Comparison of ENCODE assay signal across 15 cellular contexts in the genomic region with DNA sequence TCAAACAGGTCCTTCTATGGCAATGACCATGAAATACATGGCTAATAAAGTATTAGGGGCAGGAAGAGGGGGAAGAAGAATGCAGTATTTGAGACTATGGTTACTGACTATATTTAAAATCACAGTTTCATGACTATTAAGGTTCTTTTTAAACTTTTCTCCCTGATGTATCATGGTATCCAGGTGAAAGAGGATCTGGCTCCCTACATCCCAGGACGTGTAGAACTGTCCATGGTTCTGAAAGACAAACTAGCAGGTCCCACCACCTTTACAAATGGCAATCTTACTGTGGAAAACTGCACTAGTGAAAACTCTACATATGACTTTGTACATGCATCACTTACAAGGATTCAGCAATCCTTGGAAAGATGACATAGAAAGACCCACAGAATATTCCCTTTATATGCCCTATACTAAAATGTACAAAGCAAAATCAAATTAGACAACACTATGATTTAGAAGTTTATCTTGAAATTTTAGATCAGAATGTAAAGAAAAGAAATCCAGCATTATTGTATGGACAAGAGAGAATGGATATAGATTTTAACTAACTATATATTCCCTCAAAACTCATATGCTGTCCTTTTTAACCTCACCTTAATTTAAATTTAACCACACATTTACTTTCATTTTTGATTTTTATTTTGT. TPM values are rescaled to one million over a fixed set of nuclear protein-coding genes. Genes with fewer than 3 reads are reported as not detected.
DNase-seq lines count a peak whose midpoint lies in the region; ATAC-seq, FAIRE-seq and TF ChIP-seq lines count a peak whose summit lies in the region.
"Had no signal": no experiment of that assay in that cellular context is flagged by ENCODE, and none has a peak within 500 bp of the region (broad histone marks: within the 10 kb centered on the region; RNA-seq: fewer than 3 reads in every experiment).

No MANE protein-coding gene starts in this region.

- TF ChIP-seq CTCF in NB4 (IDR thresholded peaks at IDR 0.05; ENCODE audit: low read depth, low read length), result no peak
- no peak for TF ChIP-seq CTCF in bronchial epithelial cell (IDR thresholded peaks at IDR 0.05; ENCODE audit: insufficient read depth, low read length, severe bottlenecking)
- no peak for TF ChIP-seq CTCF in left lung (IDR thresholded peaks at IDR 0.05)
- no peak for TF ChIP-seq CTCF in tibial artery (IDR thresholded peaks at IDR 0.05)

- H3K4me3 Mint-ChIP-seq in activated naive CD8-positive, alpha-beta T cell treated with anti-CD3 and anti-CD28 coated beads for 36 hours, result no peak overlapping the region
- H3K4me3 Mint-ChIP-seq: activated naive CD8-positive, alpha-beta T cell; naive thymus-derived CD8-positive, alpha-beta T cell had no signal

- no peaks in the 10 kb centered on the region for H3K36me3 Mint-ChIP-seq in activated naive CD8-positive, alpha-beta T cell treated with anti-CD3 and anti-CD28 coated beads for 36 hours
- H3K36me3 Mint-ChIP-seq: activated naive CD8-positive, alpha-beta T cell; naive thymus-derived CD8-positive, alpha-beta T cell had no signal

- no peak for TF ChIP-seq POLR2A in NB4 (IDR thresholded peaks at IDR 0.05; ENCODE audit: extremely low read depth, insufficient read length)

- H3K27ac ChIP-seq in left lung (no peak overlapping the region), tibial artery (no peak overlapping the region)
- H3K27ac ChIP-seq: sigmoid colon, VCaP had no signal

- H3K36me3 ChIP-seq in bronchial epithelial cell (ENCODE audit: control insufficient read depth, insufficient read depth, low read length) (no peaks in the 10 kb centered on the region), left lung (no peaks in the 10 kb centered on the region), tibial artery (no peaks in the 10 kb centered on the region)
- H3K36me3 ChIP-seq: sigmoid colon had no signal

- H3K4me1 Mint-ChIP-seq in activated naive CD8-positive, alpha-beta T cell treated with anti-CD3 and anti-CD28 coated beads for 36 hours, result no peaks in the 10 kb centered on the region
- H3K4me1 Mint-ChIP-seq: naive thymus-derived CD8-positive, alpha-beta T cell had no signal

- DNase-seq in ELR (ENCODE audit: low read depth) (peak; percentile 47), NB4 (ENCODE audit: low read depth) (peak; percentile 25), bronchial epithelial cell (ENCODE audit: low read depth) (peak; percentile 46), left lung (no peak), NCI-H510A treated with DMSO at 0.1 percent for 48 hours (lab: John Stamatoyannopoulos, UW) (no peak), tibial artery (no peak)
- no peak for DNase-seq in activated naive CD8-positive, alpha-beta T cell treated with anti-CD3 and anti-CD28 coated beads for 36 hours
- DNase-seq: cortex of kidney; Kasumi-1; naive thymus-derived CD8-positive, alpha-beta T cell; sigmoid colon had no signal

- no peak for FAIRE-seq in bronchial epithelial cell (lab: Jason Lieb, UNC)
- FAIRE-seq: islet of Langerhans had no signal

- no peaks in the 10 kb centered on the region for H3K9me3 Mint-ChIP-seq in activated naive CD8-positive, alpha-beta T cell treated with anti-CD3 and anti-CD28 coated beads for 36 hours
- H3K9me3 Mint-ChIP-seq: naive thymus-derived CD8-positive, alpha-beta T cell had no signal

- H3K4me3 ChIP-seq in NB4 (ENCODE audit: low read depth, low read length) (no peak overlapping the region), bronchial epithelial cell (ENCODE audit: low read depth, low read length) (no peak overlapping the region), left lung (no peak overlapping the region), tibial artery (no peak overlapping the region)
- H3K4me3 ChIP-seq: sigmoid colon had no signal

- H3K9me3 ChIP-seq in left lung (no peaks in the 10 kb centered on the region), tibial artery (no peaks in the 10 kb centered on the region)
- H3K9me3 ChIP-seq: sigmoid colon had no signal

- H3K27me3 Mint-ChIP-seq in activated naive CD8-positive, alpha-beta T cell treated with anti-CD3 and anti-CD28 coated beads for 36 hours, result peaks cover 40% of the 10 kb centered on the region

- peak; percentile 53 for ATAC-seq in left lung
- no peak for ATAC-seq in GM18861 (IDR thresholded peaks at IDR 0.05; ENCODE audit: unreplicated experiment)
- ATAC-seq: naive thymus-derived CD8-positive, alpha-beta T cell had no signal

- H3K4me1 ChIP-seq in left lung (no peaks in the 10 kb centered on the region), tibial artery (no peaks in the 10 kb centered on the region)
- H3K4me1 ChIP-seq: sigmoid colon had no signal

- H3K27me3 ChIP-seq in bronchial epithelial cell (ENCODE audit: control insufficient read depth, insufficient read depth, low read length) (peaks cover 3% of the 10 kb centered on the region), left lung (peaks cover under 1 to 55% of the 10 kb centered on the region in 2 donors), tibial artery (peaks cover 0 to 19% of the 10 kb centered on the region in 2 donors)

- intact Hi-C loops in left lung (cut with DNase I) (no loop called here), tibial artery (cut with DNase I; ENCODE audit: low total_unique reads) (no loop called here)

- no peak overlapping the region for H3K27ac Mint-ChIP-seq in activated naive CD8-positive, alpha-beta T cell treated with anti-CD3 and anti-CD28 coated beads for 36 hours
- H3K27ac Mint-ChIP-seq: activated naive CD8-positive, alpha-beta T cell; naive thymus-derived CD8-positive, alpha-beta T cell had no signal

RNA-seq across cellular contexts. Expression of gene RPP21, which starts 33.5 kb away (rescaled TPM):
- 29.0 and 45.2 TPM in 2 replicates for total RNA-seq in bronchial epithelial cell
- 10 to 100 TPM; 29.7 to 37.0 TPM for total RNA-seq in left lung
- total RNA-seq in activated naive CD8-positive, alpha-beta T cell treated with anti-CD3 and anti-CD28 coated beads for 36 hours, result 10 to 100 TPM; 42.2 to 46.5 TPM

RNA-seq across cellular contexts. Expression of gene TRIM39, which starts 51.7 kb away (rescaled TPM):
- total RNA-seq in bronchial epithelial cell (8.4 and 11.1 TPM in 2 replicates), left lung (10 to 100 TPM; 10.2 to 11.5 TPM)
- 10 to 100 TPM; 26.2 to 29.2 TPM for total RNA-seq in activated naive CD8-positive, alpha-beta T cell treated with anti-CD3 and anti-CD28 coated beads for 36 hours

Comparison
In these comparisons a context has a peak if more than half of its experiments do, and no peak if none do; other contexts are left out.
1. DNase-seq: peak in ELR (single experiment), NB4 (single experiment) and bronchial epithelial cell (single experiment); none in left lung (0 of 2), activated naive CD8-positive, alpha-beta T cell treated with anti-CD3 and anti-CD28 coated beads for 36 hours (single experiment), NCI-H510A treated with DMSO at 0.1 percent for 48 hours (single experiment) and tibial artery (0 of 2).